In genomic region chr15:40028853-40029252, GRCh38 we compare ENCODE assay signal across 22 cellular contexts. TPM values are rescaled to one million over a fixed set of nuclear protein-coding genes. Genes with fewer than 3 reads are reported as not detected.
DNase-seq lines count a peak whose midpoint lies in the region; ATAC-seq and TF ChIP-seq lines count a peak whose summit lies in the region.
"Had no signal": no experiment of that assay in that cellular context is flagged by ENCODE, and none has a peak within 500 bp of the region (broad histone marks: within the 10 kb centered on the region; RNA-seq: fewer than 3 reads in every experiment).

No MANE protein-coding gene starts in this region.

- WGBS in gastroesophageal sphincter (ENCODE audit: low coverage in 1 of 2), 2 donors, result 40 to 71% methylated on average over 3 of the region's 3 CpGs

- H3K36me3 ChIP-seq in SK-N-MC (ENCODE audit: insufficient read depth, low read length) (peaks cover 93% of the 10 kb centered on the region), gastroesophageal sphincter (peaks cover 14 to 98% of the 10 kb centered on the region in 2 donors)

- no peaks in the 10 kb centered on the region for H3K4me1 Mint-ChIP-seq in mesothelial cell of epicardium
- H3K4me1 Mint-ChIP-seq: activated naive CD4-positive, alpha-beta T cell treated with anti-CD3 and anti-CD28 coated beads, Interleukin-2, amount 50 U/mL, for 24 hours; central memory CD8-positive, alpha-beta T cell; stimulated activated effector memory CD8-positive, alpha-beta T cell treated with anti-CD3 and anti-CD28 coated beads, Interleukin-12 subunit alpha, Interleukin-12 subunit beta, amount 100 ng/mL, for 72 hours had no signal

- H3K9me3 ChIP-seq in SK-N-MC (ENCODE audit: low read depth, low read length) (no peaks in the 10 kb centered on the region), gastroesophageal sphincter (no peaks in the 10 kb centered on the region)

- H3K27ac ChIP-seq in SK-N-MC, result peak overlapping the region; percentile 79
- peak overlapping the region; percentile 1 to 65 (median 50) for H3K27ac ChIP-seq in gastroesophageal sphincter
- H3K27ac ChIP-seq: C4-2B, foreskin keratinocyte, RWPE1 had no signal

- no peak for TF ChIP-seq EP300 in gastroesophageal sphincter (IDR thresholded peaks at IDR 0.05)

- H3K9ac ChIP-seq in SK-N-MC (ENCODE audit: insufficient read length), result peak overlapping the region; percentile 37

- H3K4me3 Mint-ChIP-seq in mesothelial cell of epicardium, result no peak overlapping the region
- H3K4me3 Mint-ChIP-seq: activated naive CD4-positive, alpha-beta T cell treated with anti-CD3 and anti-CD28 coated beads, Interleukin-2, amount 50 U/mL, for 24 hours; central memory CD8-positive, alpha-beta T cell; H9; stimulated activated effector memory CD8-positive, alpha-beta T cell treated with anti-CD3 and anti-CD28 coated beads, Interleukin-12 subunit alpha, Interleukin-12 subunit beta, amount 100 ng/mL, for 72 hours; T-helper 2 cell treated with Interferon-gamma antibody and Interleukin-4, amounts not matched to agents 5 μg/mL and 100 μg/mL, for 36 hours had no signal

- no peaks in the 10 kb centered on the region for H3K27me3 ChIP-seq in gastroesophageal sphincter
- H3K27me3 ChIP-seq: foreskin keratinocyte had no signal

- H3K4me3 ChIP-seq in SK-N-MC, result no peak overlapping the region
- no peak overlapping the region for H3K4me3 ChIP-seq in gastroesophageal sphincter
- H3K4me3 ChIP-seq: smooth muscle cell had no signal

- intact Hi-C loops in sciatic nerve (cut with DNase I), result no loop called here

- no peak overlapping the region for H3K27ac Mint-ChIP-seq in mesothelial cell of epicardium
- H3K27ac Mint-ChIP-seq: activated naive CD4-positive, alpha-beta T cell treated with anti-CD3 and anti-CD28 coated beads, Interleukin-2, amount 50 U/mL, for 24 hours; stimulated activated effector memory CD8-positive, alpha-beta T cell treated with anti-CD3 and anti-CD28 coated beads, Interleukin-12 subunit alpha, Interleukin-12 subunit beta, amount 100 ng/mL, for 72 hours; T-helper 2 cell treated with Interferon-gamma antibody and Interleukin-4, amounts not matched to agents 5 μg/mL and 100 μg/mL, for 36 hours had no signal

- H3K27me3 Mint-ChIP-seq in mesothelial cell of epicardium (ENCODE audit: low read depth), result no peaks in the 10 kb centered on the region
- H3K27me3 Mint-ChIP-seq: activated naive CD4-positive, alpha-beta T cell treated with anti-CD3 and anti-CD28 coated beads, Interleukin-2, amount 50 U/mL, for 24 hours; central memory CD8-positive, alpha-beta T cell had no signal

- H3K9me3 Mint-ChIP-seq in mesothelial cell of epicardium, result no peaks in the 10 kb centered on the region
- H3K9me3 Mint-ChIP-seq: activated naive CD4-positive, alpha-beta T cell treated with anti-CD3 and anti-CD28 coated beads, Interleukin-2, amount 50 U/mL, for 24 hours; central memory CD8-positive, alpha-beta T cell; H9; stimulated activated effector memory CD8-positive, alpha-beta T cell treated with anti-CD3 and anti-CD28 coated beads, Interleukin-12 subunit alpha, Interleukin-12 subunit beta, amount 100 ng/mL, for 72 hours; T-helper 2 cell treated with Interferon-gamma antibody and Interleukin-4, amounts not matched to agents 5 μg/mL and 100 μg/mL, for 36 hours had no signal

- DNase-seq in Ammon's horn (ENCODE audit: low spot score), result peak; percentile 64
- DNase-seq in SK-N-MC (ENCODE audit: low read depth, low spot score), result no peak
- DNase-seq in sciatic nerve (ENCODE audit: low spot score), result no peak
- DNase-seq in activated T-cell treated with anti-CD3 and anti-CD28 coated beads for 4 hours, result no peak
- DNase-seq in mesothelial cell of epicardium (ENCODE audit: low spot score in 2 of 2, unreplicated experiment in 2 of 2), result no peak
- DNase-seq: activated CD4-positive, alpha-beta T cell treated with anti-CD3 and anti-CD28 coated beads for 48 hours; aorta; DND-41; foreskin keratinocyte; H9; mammary epithelial cell; NCI-H774 had no signal

- ATAC-seq in gastroesophageal sphincter, result no peak
- ATAC-seq in sciatic nerve, result peak; percentile 38
- ATAC-seq in GM21825 (IDR thresholded peaks at IDR 0.05; ENCODE audit: unreplicated experiment), result no peak
- no peak for ATAC-seq in GM18861 (IDR thresholded peaks at IDR 0.05; ENCODE audit: unreplicated experiment)
- ATAC-seq: foreskin keratinocyte; stimulated activated effector memory CD8-positive, alpha-beta T cell treated with anti-CD3 and anti-CD28 coated beads, Interleukin-12 subunit alpha, Interleukin-12 subunit beta, amount 100 ng/mL, for 72 hours had no signal

- TF ChIP-seq POLR2A in gastroesophageal sphincter (IDR thresholded peaks at IDR 0.05), result no peak

- H3K4me1 ChIP-seq in gastroesophageal sphincter, result peaks cover 0 to 3% (median 0%) of the 10 kb centered on the region in 3 donors
- H3K4me1 ChIP-seq: foreskin keratinocyte had no signal

- no peak for TF ChIP-seq CTCF in gastroesophageal sphincter (IDR thresholded peaks at IDR 0.05)
- no peak for TF ChIP-seq CTCF in mesothelial cell of epicardium (IDR thresholded peaks at IDR 0.05; ENCODE audit: unreplicated experiment)

- peaks cover 33% of the 10 kb centered on the region for H3K36me3 Mint-ChIP-seq in mesothelial cell of epicardium

RNA-seq across cellular contexts. Expression of gene SRP14, which starts 10.1 kb away (rescaled TPM):
- 100 to 1,000 TPM; 290 to 425 (median 324) TPM for total RNA-seq in gastroesophageal sphincter
- total RNA-seq in sciatic nerve, result 150 TPM
- 185 to 198 TPM (median 189 TPM) in 3 replicates for total RNA-seq in mesothelial cell of epicardium
